7 cellular contexts compared by ENCODE assay signal in genomic region chr17:37206299-37206698, GRCh38.
"Had no signal": no experiment of that assay in that cellular context is flagged by ENCODE, and none has a peak within 500 bp of the region (broad histone marks: within the 10 kb centered on the region; RNA-seq: fewer than 3 reads in every experiment).

No MANE protein-coding gene starts in this region.

- H3K9me3 ChIP-seq: HAP-1 had no signal

- H3K4me3 Mint-ChIP-seq: HFFc6, IgD-negative memory B cell had no signal

- ATAC-seq: HCT116 had no signal

- H3K4me1 Mint-ChIP-seq: IgD-negative memory B cell had no signal

- H2AFZ ChIP-seq: GM23248 had no signal

- H3K27ac ChIP-seq: GM23248 had no signal

- H3K9me3 Mint-ChIP-seq: HFFc6, IgD-negative memory B cell had no signal

- H3K4me1 ChIP-seq: HAP-1 had no signal

- H3K9ac ChIP-seq: GM23248 had no signal

- H3K27ac Mint-ChIP-seq: HFFc6, IgD-negative memory B cell had no signal

- H3K4me3 ChIP-seq: GM23248, HAP-1 had no signal

- H3K27me3 Mint-ChIP-seq: IgD-negative memory B cell had no signal

- DNase-seq: GM23248, GOT3, H7, HFFc6 had no signal
